Comparison of ENCODE assay signal across 17 cellular contexts in the genomic region with DNA sequence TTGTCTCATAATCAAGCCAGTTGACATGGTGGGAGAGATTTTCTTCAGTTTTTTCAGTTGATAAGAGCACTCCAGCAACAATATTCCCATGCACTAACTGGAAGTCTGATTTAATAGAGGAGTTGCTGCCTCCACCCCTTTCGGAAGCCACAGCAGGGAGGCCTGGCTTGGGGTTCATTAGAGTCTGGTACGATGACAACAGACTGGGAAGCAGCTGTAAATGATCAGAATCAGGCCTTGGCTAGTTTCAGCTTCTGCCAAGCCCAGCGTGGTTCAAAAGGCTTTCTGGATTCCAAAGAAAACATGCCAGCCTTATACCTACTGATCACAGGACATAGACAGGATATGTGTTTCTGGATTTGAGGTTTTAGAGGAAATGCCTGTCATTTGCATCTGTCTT.
A peak's percentile ranks its signal among the peaks of the same experiment; 100 is the strongest.
DNase-seq lines count a peak whose midpoint lies in the region; ATAC-seq and TF ChIP-seq lines count a peak whose summit lies in the region.
"Had no signal": no experiment of that assay in that cellular context is flagged by ENCODE, and none has a peak within 500 bp of the region (broad histone marks: within the 10 kb centered on the region; RNA-seq: fewer than 3 reads in every experiment).

No MANE protein-coding gene starts in this region.

- DNase-seq in HT1080 (ENCODE audit: low read depth), result peak; percentile 35
- DNase-seq in choroid plexus epithelial cell (ENCODE audit: low read depth), result peak; percentile 54
- peak; percentile 31 to 70 (median 58) for DNase-seq in right cardiac atrium
- DNase-seq in stromal cell of bone marrow (ENCODE audit: low read depth), result peak; percentile 9
- DNase-seq in AML-193 (lab: John Stamatoyannopoulos, UW), result no peak
- no peak for DNase-seq in COLO668 (lab: John Stamatoyannopoulos, UW; ENCODE audit: unreplicated experiment)
- DNase-seq: activated CD8-positive, alpha-beta T cell treated with anti-CD3 and anti-CD28 coated beads for 36 hours; activated T-cell treated with anti-CD3 and anti-CD28 coated beads, Interleukin-2, amount 50 U/mL, for 48 hours; CD4-positive, CD25-positive, alpha-beta regulatory T cell; EL; islet precursor cell; NCI-H1930; NCI-H510A; WERI-Rb-1 had no signal

- intact Hi-C loops in right cardiac atrium (cut with DNase I), result loop anchor here in 3 of 4 donors (10.0 kb wide), 1 partner anchor 351 kb away; a partner anchor contains a TSS

- H3K9me3 ChIP-seq in right cardiac atrium (ENCODE audit: control insufficient read depth, low read length), result no peaks in the 10 kb centered on the region
- H3K9me3 ChIP-seq: tibial nerve had no signal

- ATAC-seq in right cardiac atrium (peak; percentile 68 to 71), HG02642 (IDR thresholded peaks at IDR 0.05; ENCODE audit: poor library complexity, unreplicated experiment) (no peak)
- ATAC-seq: activated CD8-positive, alpha-beta T cell treated with anti-CD3 and anti-CD28 coated beads for 36 hours had no signal

- H3K27me3 ChIP-seq in right cardiac atrium (ENCODE audit: control insufficient read depth, insufficient read depth), result no peaks in the 10 kb centered on the region
- H3K27me3 ChIP-seq: tibial nerve had no signal

- H3K4me3 ChIP-seq in choroid plexus epithelial cell (ENCODE audit: low read depth, low read length), result no peak overlapping the region
- no peak overlapping the region for H3K4me3 ChIP-seq in right cardiac atrium (ENCODE audit: low read length)
- H3K4me3 ChIP-seq: tibial nerve had no signal

- no peak overlapping the region for H3K27ac ChIP-seq in right cardiac atrium (ENCODE audit: low read length)
- H3K27ac ChIP-seq: epithelial cell of prostate, tibial nerve, WERI-Rb-1 had no signal

- 36% methylated on average over 3 of the region's 3 CpGs for WGBS in right cardiac atrium

- no peak for TF ChIP-seq CTCF in choroid plexus epithelial cell (conservative IDR thresholded peaks at IDR 0.05; ENCODE audit: low read depth, low read length)

- peaks cover 6% of the 10 kb centered on the region for H3K4me1 ChIP-seq in right cardiac atrium (ENCODE audit: control insufficient read depth, insufficient read depth, low read length)
- H3K4me1 ChIP-seq: tibial nerve had no signal

Comparison
In these comparisons a context has a peak if more than half of its experiments do, and no peak if none do; other contexts are left out.
1. DNase-seq: peak in HT1080 (single experiment), choroid plexus epithelial cell (single experiment), right cardiac atrium (3 of 3) and stromal cell of bone marrow (single experiment); none in AML-193 (0 of 2) and COLO668 (single experiment).